Comparison of ENCODE assay signal across 1 cellular context in the genomic region with DNA sequence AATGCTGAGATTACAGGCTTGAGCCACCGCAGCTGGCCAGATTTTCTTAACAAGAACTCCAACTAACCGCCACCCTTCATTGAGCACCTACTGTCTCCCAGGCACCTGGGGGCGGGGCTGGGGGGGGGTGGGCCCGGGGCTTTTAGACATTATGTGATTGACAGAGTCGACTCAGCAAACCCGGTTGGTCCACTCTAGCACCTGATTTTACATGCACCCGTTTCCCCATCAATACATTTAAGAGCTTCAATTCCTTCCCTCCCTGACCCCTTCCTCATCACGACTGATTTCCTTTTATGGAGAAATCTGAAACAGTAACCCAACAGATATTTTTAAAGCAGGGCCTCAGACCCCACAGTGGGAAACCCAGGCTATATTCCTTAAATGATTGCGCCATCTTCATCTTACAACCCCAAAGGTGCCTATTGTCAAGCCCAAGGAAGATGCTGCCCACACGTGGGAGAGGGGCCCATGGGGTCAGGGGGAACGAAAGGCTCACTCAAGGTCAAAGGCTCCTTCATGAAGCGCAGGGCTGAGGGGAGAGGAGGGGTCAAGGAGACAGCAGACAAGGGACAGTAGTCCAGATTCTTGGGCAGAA.
TF ChIP-seq lines count a peak whose summit lies in the region.

No MANE protein-coding gene starts in this region.

TF ChIP-seq in GM23338, 12 proteins besides CTCF, POLR2A, EP300 and RAD21 (continued from another document):
- TF ChIP-seq EZH2 (IDR thresholded peaks at IDR 0.05; ENCODE audit: low read depth, unreplicated experiment): no peak
- TF ChIP-seq, protein P1, sequence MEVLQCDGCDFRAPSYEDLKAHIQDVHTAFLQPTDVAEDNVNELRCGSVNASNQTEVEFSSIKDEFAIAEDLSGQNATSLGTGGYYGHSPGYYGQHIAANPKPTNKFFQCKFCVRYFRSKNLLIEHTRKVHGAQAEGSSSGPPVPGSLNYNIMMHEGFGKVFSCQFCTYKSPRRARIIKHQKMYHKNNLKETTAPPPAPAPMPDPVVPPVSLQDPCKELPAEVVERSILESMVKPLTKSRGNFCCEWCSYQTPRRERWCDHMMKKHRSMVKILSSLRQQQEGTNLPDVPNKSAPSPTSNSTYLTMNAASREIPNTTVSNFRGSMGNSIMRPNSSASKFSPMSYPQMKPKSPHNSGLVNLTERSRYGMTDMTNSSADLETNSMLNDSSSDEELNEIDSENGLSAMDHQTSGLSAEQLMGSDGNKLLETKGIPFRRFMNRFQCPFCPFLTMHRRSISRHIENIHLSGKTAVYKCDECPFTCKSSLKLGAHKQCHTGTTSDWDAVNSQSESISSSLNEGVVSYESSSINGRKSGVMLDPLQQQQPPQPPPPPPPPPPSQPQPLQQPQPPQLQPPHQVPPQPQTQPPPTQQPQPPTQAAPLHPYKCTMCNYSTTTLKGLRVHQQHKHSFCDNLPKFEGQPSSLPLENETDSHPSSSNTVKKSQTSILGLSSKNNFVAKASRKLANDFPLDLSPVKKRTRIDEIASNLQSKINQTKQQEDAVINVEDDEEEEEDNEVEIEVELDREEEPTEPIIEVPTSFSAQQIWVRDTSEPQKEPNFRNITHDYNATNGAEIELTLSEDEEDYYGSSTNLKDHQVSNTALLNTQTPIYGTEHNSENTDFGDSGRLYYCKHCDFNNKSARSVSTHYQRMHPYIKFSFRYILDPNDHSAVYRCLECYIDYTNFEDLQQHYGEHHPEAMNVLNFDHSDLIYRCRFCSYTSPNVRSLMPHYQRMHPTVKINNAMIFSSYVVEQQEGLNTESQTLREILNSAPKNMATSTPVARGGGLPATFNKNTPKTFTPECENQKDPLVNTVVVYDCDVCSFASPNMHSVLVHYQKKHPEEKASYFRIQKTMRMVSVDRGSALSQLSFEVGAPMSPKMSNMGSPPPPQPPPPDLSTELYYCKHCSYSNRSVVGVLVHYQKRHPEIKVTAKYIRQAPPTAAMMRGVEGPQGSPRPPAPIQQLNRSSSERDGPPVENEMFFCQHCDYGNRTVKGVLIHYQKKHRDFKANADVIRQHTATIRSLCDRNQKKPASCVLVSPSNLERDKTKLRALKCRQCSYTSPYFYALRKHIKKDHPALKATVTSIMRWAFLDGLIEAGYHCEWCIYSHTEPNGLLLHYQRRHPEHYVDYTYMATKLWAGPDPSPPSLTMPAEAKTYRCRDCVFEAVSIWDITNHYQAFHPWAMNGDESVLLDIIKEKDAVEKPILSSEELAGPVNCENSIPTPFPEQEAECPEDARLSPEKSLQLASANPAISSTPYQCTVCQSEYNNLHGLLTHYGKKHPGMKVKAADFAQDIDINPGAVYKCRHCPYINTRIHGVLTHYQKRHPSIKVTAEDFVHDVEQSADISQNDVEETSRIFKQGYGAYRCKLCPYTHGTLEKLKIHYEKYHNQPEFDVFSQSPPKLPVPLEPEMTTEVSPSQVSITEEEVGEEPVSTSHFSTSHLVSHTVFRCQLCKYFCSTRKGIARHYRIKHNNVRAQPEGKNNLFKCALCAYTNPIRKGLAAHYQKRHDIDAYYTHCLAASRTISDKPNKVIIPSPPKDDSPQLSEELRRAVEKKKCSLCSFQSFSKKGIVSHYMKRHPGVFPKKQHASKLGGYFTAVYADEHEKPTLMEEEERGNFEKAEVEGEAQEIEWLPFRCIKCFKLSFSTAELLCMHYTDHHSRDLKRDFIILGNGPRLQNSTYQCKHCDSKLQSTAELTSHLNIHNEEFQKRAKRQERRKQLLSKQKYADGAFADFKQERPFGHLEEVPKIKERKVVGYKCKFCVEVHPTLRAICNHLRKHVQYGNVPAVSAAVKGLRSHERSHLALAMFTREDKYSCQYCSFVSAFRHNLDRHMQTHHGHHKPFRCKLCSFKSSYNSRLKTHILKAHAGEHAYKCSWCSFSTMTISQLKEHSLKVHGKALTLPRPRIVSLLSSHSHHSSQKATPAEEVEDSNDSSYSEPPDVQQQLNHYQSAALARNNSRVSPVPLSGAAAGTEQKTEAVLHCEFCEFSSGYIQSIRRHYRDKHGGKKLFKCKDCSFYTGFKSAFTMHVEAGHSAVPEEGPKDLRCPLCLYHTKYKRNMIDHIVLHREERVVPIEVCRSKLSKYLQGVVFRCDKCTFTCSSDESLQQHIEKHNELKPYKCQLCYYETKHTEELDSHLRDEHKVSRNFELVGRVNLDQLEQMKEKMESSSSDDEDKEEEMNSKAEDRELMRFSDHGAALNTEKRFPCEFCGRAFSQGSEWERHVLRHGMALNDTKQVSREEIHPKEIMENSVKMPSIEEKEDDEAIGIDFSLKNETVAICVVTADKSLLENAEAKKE (CRISPR knock-in tag; IDR thresholded peaks at IDR 0.05): no peak
- TF ChIP-seq STAT1 (IDR thresholded peaks at IDR 0.05; ENCODE audit: unreplicated experiment): no peak
- TF ChIP-seq ZNF114 (CRISPR knock-in tag; IDR thresholded peaks at IDR 0.05): no peak
- no peak for TF ChIP-seq JUNB (IDR thresholded peaks at IDR 0.05; ENCODE audit: unreplicated experiment)
- TF ChIP-seq ZNF331 (CRISPR knock-in tag; IDR thresholded peaks at IDR 0.05; ENCODE audit: low read depth): no peak
- TF ChIP-seq, protein P2, sequence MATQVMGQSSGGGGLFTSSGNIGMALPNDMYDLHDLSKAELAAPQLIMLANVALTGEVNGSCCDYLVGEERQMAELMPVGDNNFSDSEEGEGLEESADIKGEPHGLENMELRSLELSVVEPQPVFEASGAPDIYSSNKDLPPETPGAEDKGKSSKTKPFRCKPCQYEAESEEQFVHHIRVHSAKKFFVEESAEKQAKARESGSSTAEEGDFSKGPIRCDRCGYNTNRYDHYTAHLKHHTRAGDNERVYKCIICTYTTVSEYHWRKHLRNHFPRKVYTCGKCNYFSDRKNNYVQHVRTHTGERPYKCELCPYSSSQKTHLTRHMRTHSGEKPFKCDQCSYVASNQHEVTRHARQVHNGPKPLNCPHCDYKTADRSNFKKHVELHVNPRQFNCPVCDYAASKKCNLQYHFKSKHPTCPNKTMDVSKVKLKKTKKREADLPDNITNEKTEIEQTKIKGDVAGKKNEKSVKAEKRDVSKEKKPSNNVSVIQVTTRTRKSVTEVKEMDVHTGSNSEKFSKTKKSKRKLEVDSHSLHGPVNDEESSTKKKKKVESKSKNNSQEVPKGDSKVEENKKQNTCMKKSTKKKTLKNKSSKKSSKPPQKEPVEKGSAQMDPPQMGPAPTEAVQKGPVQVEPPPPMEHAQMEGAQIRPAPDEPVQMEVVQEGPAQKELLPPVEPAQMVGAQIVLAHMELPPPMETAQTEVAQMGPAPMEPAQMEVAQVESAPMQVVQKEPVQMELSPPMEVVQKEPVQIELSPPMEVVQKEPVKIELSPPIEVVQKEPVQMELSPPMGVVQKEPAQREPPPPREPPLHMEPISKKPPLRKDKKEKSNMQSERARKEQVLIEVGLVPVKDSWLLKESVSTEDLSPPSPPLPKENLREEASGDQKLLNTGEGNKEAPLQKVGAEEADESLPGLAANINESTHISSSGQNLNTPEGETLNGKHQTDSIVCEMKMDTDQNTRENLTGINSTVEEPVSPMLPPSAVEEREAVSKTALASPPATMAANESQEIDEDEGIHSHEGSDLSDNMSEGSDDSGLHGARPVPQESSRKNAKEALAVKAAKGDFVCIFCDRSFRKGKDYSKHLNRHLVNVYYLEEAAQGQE (IDR thresholded peaks at IDR 0.05; ENCODE audit: unreplicated experiment): no peak
- no peak for TF ChIP-seq EZH2phosphoT487 (IDR thresholded peaks at IDR 0.05; ENCODE audit: unreplicated experiment)
